In the genomic region with DNA sequence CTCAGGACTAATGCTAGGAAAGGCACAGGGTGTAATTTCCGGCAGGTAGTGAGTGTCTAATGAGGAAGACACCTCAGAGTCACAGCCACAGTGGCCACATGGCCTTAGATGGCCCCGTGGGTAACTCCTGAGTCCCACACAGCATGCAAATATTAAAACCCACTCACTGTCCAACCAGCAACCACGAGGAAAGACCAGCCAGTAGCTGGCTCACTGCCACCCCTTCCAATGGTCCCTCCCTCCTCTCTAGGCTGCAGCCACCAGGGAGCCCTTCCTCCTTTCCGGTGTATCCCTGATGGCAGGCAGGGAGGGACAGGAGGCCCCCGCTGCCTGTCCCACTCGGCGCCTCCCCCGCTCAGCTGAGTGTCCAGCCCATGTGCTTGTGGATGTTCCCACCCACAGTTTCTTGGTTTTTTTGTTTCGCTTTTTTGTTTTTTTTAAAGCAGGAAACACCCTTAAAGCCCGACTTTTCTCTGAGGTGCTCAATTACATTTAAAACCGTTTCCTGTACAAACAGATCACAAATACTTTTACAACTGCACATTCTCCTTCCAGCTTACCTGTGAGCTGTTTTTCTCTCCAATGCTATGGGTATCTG, we compare ENCODE assay signal across 8 cellular contexts. TPM values are rescaled to one million over a fixed set of nuclear protein-coding genes. Genes with fewer than 3 reads are reported as not detected.
DNase-seq lines count a peak whose midpoint lies in the region; ATAC-seq and TF ChIP-seq lines count a peak whose summit lies in the region.

No MANE protein-coding gene starts in this region.

- H3K4me1 ChIP-seq in PC-3 (ENCODE audit: insufficient read depth, low read length) (peaks cover 1% of the 10 kb centered on the region; the same call in 1 of the 2 replicates), colonic mucosa (peaks cover 7% of the 10 kb centered on the region)

- peak overlapping the region; percentile 8 for H3K4me3 Mint-ChIP-seq in osteocyte (ENCODE audit: unreplicated experiment)

- H3K27ac ChIP-seq in PC-3 (ENCODE audit: low read length) = no peak overlapping the region
- H3K27ac ChIP-seq in colonic mucosa = no peak overlapping the region

- ATAC-seq in PC-3 (peak; percentile 20; the same call in 1 of the 2 replicates), HG02970 (IDR thresholded peaks at IDR 0.05; ENCODE audit: low FRiP score, unreplicated experiment) (no peak)

- intact Hi-C loops in PC-3 (cut with micrococcal nuclease) = no loop called here
- intact Hi-C loops in colonic mucosa (cut with DNase I) = loop anchor here (10.0 kb wide), 1 partner anchor 78 kb away; no protein-coding TSS in a partner anchor

- DNase-seq in COLO829 (ENCODE audit: low spot score) (peak; percentile 22), PC-3 (no peak), colonic mucosa (peak; percentile 40), osteocyte (ENCODE audit: extremely low spot score, unreplicated experiment) (no peak), GM13977 (ENCODE audit: low spot score) (no peak), globus pallidus (ENCODE audit: low spot score) (no peak), middle frontal gyrus (ENCODE audit: extremely low spot score, low spot score) (no peak)

- no peaks in the 10 kb centered on the region for H3F3A ChIP-seq in PC-3 (ENCODE audit: low read length, unreplicated experiment)

- H3K36me3 Mint-ChIP-seq in osteocyte (ENCODE audit: unreplicated experiment) = peaks cover 21% of the 10 kb centered on the region

- no peaks in the 10 kb centered on the region for H3K9me3 Mint-ChIP-seq in osteocyte (ENCODE audit: unreplicated experiment)

- H3K36me3 ChIP-seq in PC-3 (ENCODE audit: low read depth, low read length) = peaks cover 30% of the 10 kb centered on the region
- no peaks in the 10 kb centered on the region for H3K36me3 ChIP-seq in colonic mucosa

- TF ChIP-seq CTCF in PC-3 (conservative IDR thresholded peaks at IDR 0.05; ENCODE audit: low read depth, low read length) (no peak), colonic mucosa (IDR thresholded peaks at IDR 0.05) (no peak), osteocyte (IDR thresholded peaks at IDR 0.05) (no peak), GM13977 (IDR thresholded peaks at IDR 0.05; ENCODE audit: extremely low read depth, insufficient read depth, missing control alignments) (no peak)

- H3K9me3 ChIP-seq in PC-3 (ENCODE audit: low read length) (no peaks in the 10 kb centered on the region), colonic mucosa (no peaks in the 10 kb centered on the region)

- H3K27me3 Mint-ChIP-seq in osteocyte (ENCODE audit: unreplicated experiment) = no peaks in the 10 kb centered on the region

- CTCF ChIA-PET in PC-3 (lab: Charles Lee) = no interaction called here

- no peak overlapping the region for H3K4me2 ChIP-seq in PC-3 (ENCODE audit: low read length)

- H3K4me3 ChIP-seq in PC-3 (ENCODE audit: low read length) = no peak overlapping the region
- no peak overlapping the region for H3K4me3 ChIP-seq in colonic mucosa

- no peaks in the 10 kb centered on the region for H3K27me3 ChIP-seq in PC-3 (ENCODE audit: low read length)
- no peaks in the 10 kb centered on the region for H3K27me3 ChIP-seq in colonic mucosa

- no TSS peak for BruUV-seq in PC-3 (replicated peaks; lab: Mats Ljungman, UMichigan)

- peaks cover 55% of the 10 kb centered on the region for H4K20me1 ChIP-seq in PC-3 (ENCODE audit: low read length)

- H2AFZ ChIP-seq in PC-3 (ENCODE audit: low read length) = no peak overlapping the region

- in situ Hi-C loops in GM13977 (cut with MboI; ENCODE audit: low pct_unique_long_range_greater_than_20kb, low sequenced_read_pairs, unreplicated experiment) = no loop called here

- H3K79me2 ChIP-seq in PC-3 (ENCODE audit: low read length) = peaks cover 68% of the 10 kb centered on the region

- POLR2A ChIA-PET in PC-3 (lab: Charles Lee; ENCODE audit: unreplicated experiment) = no interaction called here

- H3K9ac ChIP-seq in PC-3 (ENCODE audit: low read length) (no peak overlapping the region), colonic mucosa (ENCODE audit: low read depth in 2 of 2, low read length in 2 of 2) (no peak overlapping the region)

- peak overlapping the region; percentile 48 for H3K27ac Mint-ChIP-seq in osteocyte (ENCODE audit: unreplicated experiment)

- no peaks in the 10 kb centered on the region for H3K9me2 ChIP-seq in PC-3 (replicated peaks; ENCODE audit: low read length)

- H3K4me1 Mint-ChIP-seq in osteocyte (ENCODE audit: unreplicated experiment) = peaks cover 22% of the 10 kb centered on the region

RNA-seq across cellular contexts. Expression of gene BNIP3, which starts 9.2 kb away (rescaled TPM):
- 197 and 225 TPM in 2 replicates for total RNA-seq in PC-3 (2014; rRNA removed)
- total RNA-seq in colonic mucosa = 10 to 100 TPM in 1 of 2 donors, 1 to 10 TPM in 1; 6.9 to 51.7 TPM
- total RNA-seq in osteocyte = 29.2 and 31.6 TPM in 2 replicates

Comparison
In these comparisons a context has a peak if more than half of its experiments do, and no peak if none do; other contexts are left out.
1. DNase-seq: peak in COLO829 (single experiment) and colonic mucosa (single experiment); none in PC-3 (single experiment), osteocyte (single experiment), GM13977 (single experiment), globus pallidus (single experiment) and middle frontal gyrus (single experiment).